Comparison of ENCODE assay signal across 11 cellular contexts in the genomic region with DNA sequence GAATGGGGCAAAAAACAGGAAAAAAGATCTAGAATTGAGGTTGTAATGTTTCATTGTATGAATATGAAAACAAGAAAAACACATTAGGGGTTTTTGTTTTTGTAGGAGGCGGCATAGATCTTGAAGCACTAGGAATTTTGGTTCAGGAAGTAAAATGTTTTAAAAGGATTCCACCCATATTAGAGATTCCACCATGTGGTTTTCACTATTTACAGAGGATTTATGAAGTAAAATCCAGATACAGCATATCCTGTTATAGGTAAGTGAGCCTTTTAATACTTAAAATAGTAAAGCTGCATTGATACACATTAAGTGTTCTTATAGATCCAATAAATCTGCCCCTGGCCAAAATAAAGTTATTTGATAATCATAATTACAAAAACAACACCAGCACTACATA.
DNase-seq lines count a peak whose midpoint lies in the region; ATAC-seq, FAIRE-seq and TF ChIP-seq lines count a peak whose summit lies in the region.
"Had no signal": no experiment of that assay in that cellular context is flagged by ENCODE, and none has a peak within 500 bp of the region (broad histone marks: within the 10 kb centered on the region; RNA-seq: fewer than 3 reads in every experiment).

No MANE protein-coding gene starts in this region.

- no peaks in the 10 kb centered on the region for H3K9me3 ChIP-seq in A549
- H3K9me3 ChIP-seq in sigmoid colon, result no peaks in the 10 kb centered on the region
- H3K9me3 ChIP-seq in adrenal gland (replicated peaks in 1 of 3), result no peaks in the 10 kb centered on the region

- H3K4me3 ChIP-seq in A549 (no peak overlapping the region), choroid plexus epithelial cell (ENCODE audit: low read depth, low read length) (no peak overlapping the region), sigmoid colon (no peak overlapping the region), adrenal gland (no peak overlapping the region)

- no peak for ATAC-seq in A549
- no peak for ATAC-seq in HG02798 (IDR thresholded peaks at IDR 0.05; ENCODE audit: poor library complexity, unreplicated experiment)

- H3K27ac ChIP-seq in A549 (no peak overlapping the region), sigmoid colon (no peak overlapping the region), adrenal gland (no peak overlapping the region)

- POLR2A ChIA-PET in A549 (lab: Yijun Ruan, JAX), result no interaction called here

- peak overlapping the region; percentile 37; the same call in 2 of the 3 replicates for H3K4me2 ChIP-seq in A549

- DNase-seq in A549 (ENCODE audit: low read depth in 1 of 2, low spot score in 1 of 2), result no peak
- peak; percentile 61 for DNase-seq in DMS53 (lab: John Stamatoyannopoulos, UW)
- DNase-seq in LoVo (ENCODE audit: low spot score), result peak; percentile 11
- DNase-seq in choroid plexus epithelial cell (ENCODE audit: low read depth), result peak; percentile 46
- no peak for DNase-seq in sigmoid colon
- DNase-seq in adrenal gland, result no peak
- DNase-seq: CD8-positive, alpha-beta memory T cell; H9; NCI-H226; NCI-H526 treated with DMSO at 0.1 percent for 48 hours had no signal

- no peaks in the 10 kb centered on the region for H3K27me3 ChIP-seq in sigmoid colon
- no peaks in the 10 kb centered on the region for H3K27me3 ChIP-seq in adrenal gland

- TF ChIP-seq CTCF in A549 (IDR thresholded peaks at IDR 0.05) (no peak), choroid plexus epithelial cell (conservative IDR thresholded peaks at IDR 0.05; ENCODE audit: low read depth, low read length) (no peak), sigmoid colon (IDR thresholded peaks at IDR 0.05) (no peak), adrenal gland (IDR thresholded peaks at IDR 0.05) (no peak)

- H3K36me3 ChIP-seq in sigmoid colon, result peaks cover 0 to 21% (median 0%) of the 10 kb centered on the region in 4 donors
- no peaks in the 10 kb centered on the region for H3K36me3 ChIP-seq in adrenal gland (replicated peaks in 1 of 2)

- intact Hi-C loops in sigmoid colon (cut with DNase I), result no loop called here
- intact Hi-C loops in adrenal gland (cut with DNase I), result no loop called here

- CTCF ChIA-PET in A549 (lab: Yijun Ruan, JAX), result interaction anchor here (0.7 kb wide), 1 partner anchor 16 kb away, joined by 3 read pairs; no protein-coding TSS in a partner anchor

- 81% methylated on average over 1 of the region's 1 CpG for WGBS in A549 (ENCODE audit: missing lambda C conversion rate)
- WGBS in sigmoid colon, 2 donors, result 97 to 99% methylated on average over 1 of the region's 1 CpG
- 90 to 96% (median 93%) methylated on average over 1 of the region's 1 CpG for WGBS in adrenal gland, 4 donors

- TF ChIP-seq RAD21 in A549 (conservative IDR thresholded peaks at IDR 0.05 in 1 of 2, IDR thresholded peaks at IDR 0.05 in 1 of 2), result no peak

- TF ChIP-seq POLR2A in A549 (IDR thresholded peaks at IDR 0.05; ENCODE audit: low read length) (no peak), sigmoid colon (IDR thresholded peaks at IDR 0.05) (no peak), adrenal gland (IDR thresholded peaks at IDR 0.05) (no peak)

- H3K4me1 ChIP-seq in A549, result peaks cover 19% of the 10 kb centered on the region
- peaks cover 0 to 7% (median 0%) of the 10 kb centered on the region in 4 donors for H3K4me1 ChIP-seq in sigmoid colon
- peaks cover 0 to 27% of the 10 kb centered on the region in 2 donors for H3K4me1 ChIP-seq in adrenal gland (replicated peaks in 1 of 2)

- TF ChIP-seq EP300 in A549 (IDR thresholded peaks at IDR 0.05), result no peak
- TF ChIP-seq EP300 in sigmoid colon (IDR thresholded peaks at IDR 0.05), result no peak

- no peak for FAIRE-seq in A549 (lab: Jason Lieb, UNC)

TF ChIP-seq in A549, 52 proteins besides CTCF, POLR2A, EP300 and RAD21:
- TF ChIP-seq MAZ (IDR thresholded peaks at IDR 0.05; ENCODE audit: borderline replicate concordance, low read depth, low read length), result no peak
- no peak for TF ChIP-seq FOSL2 (IDR thresholded peaks at IDR 0.05)
- TF ChIP-seq FOSL2 (CRISPR knock-in tag; IDR thresholded peaks at IDR 0.05), result no peak
- TF ChIP-seq RNF2 (IDR thresholded peaks at IDR 0.05; ENCODE audit: borderline replicate concordance, low read depth), result no peak
- TF ChIP-seq NPAS2 (CRISPR knock-in tag; IDR thresholded peaks at IDR 0.05; ENCODE audit: borderline replicate concordance), result no peak
- no peak for TF ChIP-seq HOXB13 (CRISPR knock-in tag; IDR thresholded peaks at IDR 0.05; ENCODE audit: low read depth)
- TF ChIP-seq HOXA7 (CRISPR knock-in tag; IDR thresholded peaks at IDR 0.05), result no peak
- TF ChIP-seq, protein P1, sequence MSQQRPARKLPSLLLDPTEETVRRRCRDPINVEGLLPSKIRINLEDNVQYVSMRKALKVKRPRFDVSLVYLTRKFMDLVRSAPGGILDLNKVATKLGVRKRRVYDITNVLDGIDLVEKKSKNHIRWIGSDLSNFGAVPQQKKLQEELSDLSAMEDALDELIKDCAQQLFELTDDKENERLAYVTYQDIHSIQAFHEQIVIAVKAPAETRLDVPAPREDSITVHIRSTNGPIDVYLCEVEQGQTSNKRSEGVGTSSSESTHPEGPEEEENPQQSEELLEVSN (IDR thresholded peaks at IDR 0.05; ENCODE audit: borderline replicate concordance, low read depth), result no peak
- no peak for TF ChIP-seq CEBPB (IDR thresholded peaks at IDR 0.05)
- no peak for TF ChIP-seq RFX5 (IDR thresholded peaks at IDR 0.05)
- no peak for TF ChIP-seq ZC3H11A (IDR thresholded peaks at IDR 0.05)
- no peak for TF ChIP-seq ZNF302 (CRISPR knock-in tag; IDR thresholded peaks at IDR 0.05)
- TF ChIP-seq PHF8 (IDR thresholded peaks at IDR 0.05; ENCODE audit: borderline replicate concordance, low read depth), result no peak
- TF ChIP-seq HDAC2 (IDR thresholded peaks at IDR 0.05), result no peak
- TF ChIP-seq KDM1A (IDR thresholded peaks at IDR 0.05; ENCODE audit: low read depth), result no peak
- TF ChIP-seq ESRRA (IDR thresholded peaks at IDR 0.05; ENCODE audit: borderline replicate concordance, low read length), result no peak
- TF ChIP-seq, protein P2, sequence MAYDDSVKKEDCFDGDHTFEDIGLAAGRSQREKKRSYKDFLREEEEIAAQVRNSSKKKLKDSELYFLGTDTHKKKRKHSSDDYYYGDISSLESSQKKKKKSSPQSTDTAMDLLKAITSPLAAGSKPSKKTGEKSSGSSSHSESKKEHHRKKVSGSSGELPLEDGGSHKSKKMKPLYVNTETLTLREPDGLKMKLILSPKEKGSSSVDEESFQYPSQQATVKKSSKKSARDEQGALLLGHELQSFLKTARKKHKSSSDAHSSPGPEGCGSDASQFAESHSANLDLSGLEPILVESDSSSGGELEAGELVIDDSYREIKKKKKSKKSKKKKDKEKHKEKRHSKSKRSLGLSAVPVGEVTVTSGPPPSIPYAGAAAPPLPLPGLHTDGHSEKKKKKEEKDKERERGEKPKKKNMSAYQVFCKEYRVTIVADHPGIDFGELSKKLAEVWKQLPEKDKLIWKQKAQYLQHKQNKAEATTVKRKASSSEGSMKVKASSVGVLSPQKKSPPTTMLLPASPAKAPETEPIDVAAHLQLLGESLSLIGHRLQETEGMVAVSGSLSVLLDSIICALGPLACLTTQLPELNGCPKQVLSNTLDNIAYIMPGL (CRISPR knock-in tag; IDR thresholded peaks at IDR 0.05; ENCODE audit: borderline replicate concordance), result no peak
- TF ChIP-seq FOXS1 (CRISPR knock-in tag; IDR thresholded peaks at IDR 0.05), result no peak
- TF ChIP-seq JUN (IDR thresholded peaks at IDR 0.05), result no peak
- no peak for TF ChIP-seq SMC3 (IDR thresholded peaks at IDR 0.05)
TF ChIP-seq in A549: peak in this region for 0.

Comparison
In these comparisons a context has a peak if more than half of its experiments do, and no peak if none do; other contexts are left out.
1. DNase-seq: peak in DMS53 (single experiment), LoVo (single experiment) and choroid plexus epithelial cell (single experiment); none in A549 (0 of 2), sigmoid colon (single experiment) and adrenal gland (0 of 7).